ENCODE assay signal across 8 cellular contexts in genomic region chr12:49131051-49131972, GRCh38.
A peak's percentile ranks its signal among the peaks of the same experiment; 100 is the strongest.
DNase-seq lines count a peak whose midpoint lies in the region; ATAC-seq and FAIRE-seq lines count a peak whose summit lies in the region.

Gene TUBA1B (minus strand): TSS chr12:49131395. CDS start chr12:49131300, 95 bp downstream.

- peak within 1 kb of the TSS; percentile 97 for H3K4me3 Mint-ChIP-seq in effector memory CD8-positive, alpha-beta T cell
- peak within 1 kb of the TSS; percentile 98 for H3K4me3 Mint-ChIP-seq in memory B cell

- H3K27me3 Mint-ChIP-seq in effector memory CD8-positive, alpha-beta T cell = no peaks in the 10 kb centered on the region
- no peaks in the 10 kb centered on the region for H3K27me3 Mint-ChIP-seq in memory B cell

- no peaks in the 10 kb centered on the region for H3K9me3 Mint-ChIP-seq in effector memory CD8-positive, alpha-beta T cell
- no peaks in the 10 kb centered on the region for H3K9me3 Mint-ChIP-seq in memory B cell

- H3K27ac Mint-ChIP-seq in effector memory CD8-positive, alpha-beta T cell = peak within 1 kb of the TSS; percentile 96 to 98
- peak within 1 kb of the TSS; percentile 98 for H3K27ac Mint-ChIP-seq in memory B cell

- FAIRE-seq in HTR-8/SVneo (lab: Jason Lieb, UNC) = no peak

- peak; percentile 92 for DNase-seq in COLO668 (lab: John Stamatoyannopoulos, UW; ENCODE audit: unreplicated experiment)
- DNase-seq in HTR-8/SVneo (ENCODE audit: insufficient read length, low spot score) = peak; percentile 85
- peak; percentile 91 for DNase-seq in NOMO-1 treated with dmso at 0.1 percent for 144 hours (lab: John Stamatoyannopoulos, UW; ENCODE audit: unreplicated experiment)
- peak; percentile 87 to 94 (median 91) for DNase-seq in activated CD8-positive, alpha-beta memory T cell treated with anti-CD3 and anti-CD28 coated beads for 48 hours (ENCODE audit: low read depth in 2 of 3, low spot score in 2 of 3)
- peak; percentile 85 to 88 (median 86) for DNase-seq in effector memory CD8-positive, alpha-beta T cell
- peak; percentile 86 to 89 for DNase-seq in memory B cell (ENCODE audit: low spot score in 2 of 2)
- peak; percentile 84 for DNase-seq in stimulated activated CD8-positive, alpha-beta memory T cell treated with anti-CD3 and anti-CD28 coated beads, Interleukin-12 subunit alpha, Interleukin-12 subunit beta, amount 100 ng/mL, for 24 hours (ENCODE audit: extremely low read depth)

- H3K4me1 Mint-ChIP-seq in effector memory CD8-positive, alpha-beta T cell (ENCODE audit: low read depth in 2 of 2) = peaks cover 25 to 31% of the 10 kb centered on the region in 2 donors
- peaks cover 32% of the 10 kb centered on the region for H3K4me1 Mint-ChIP-seq in memory B cell

- H3K36me3 Mint-ChIP-seq in effector memory CD8-positive, alpha-beta T cell (ENCODE audit: insufficient read depth) = peaks cover 56% of the 10 kb centered on the region
- H3K36me3 Mint-ChIP-seq in memory B cell = peaks cover 14% of the 10 kb centered on the region

- ATAC-seq in GM21360 (IDR thresholded peaks at IDR 0.05; ENCODE audit: unreplicated experiment) (peak; percentile 65), memory B cell (ENCODE audit: low read depth) (peak; percentile 78)
- peak; percentile 76 for ATAC-seq in effector memory CD8-positive, alpha-beta T cell (replicated peaks)

Comparison
In these comparisons a context has a peak if more than half of its experiments do, and no peak if none do; other contexts are left out.
1. Peak in every context shown above with its lines: DNase-seq and ATAC-seq.